Comparison of ENCODE assay signal across 20 cellular contexts in the genomic region with DNA sequence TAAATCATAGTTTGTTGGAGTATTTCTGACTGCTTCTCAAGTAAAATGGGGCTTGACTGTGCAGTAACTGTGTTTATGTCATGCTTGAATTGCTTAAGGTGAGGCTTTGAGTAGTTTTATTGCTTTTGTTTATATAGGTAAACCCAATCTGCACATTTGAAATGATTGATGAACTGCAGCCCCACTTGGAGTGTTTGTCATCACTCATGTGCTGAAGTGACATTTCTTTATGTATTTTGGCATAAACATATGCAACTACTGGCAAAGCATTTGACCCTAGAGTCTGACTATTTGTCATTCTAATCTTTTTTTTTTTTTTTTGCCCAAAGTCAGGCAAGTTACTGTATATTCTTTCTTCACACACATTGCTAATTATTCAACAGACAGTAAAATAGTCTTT.
"Had no signal": no experiment of that assay in that cellular context is flagged by ENCODE, and none has a peak within 500 bp of the region (broad histone marks: within the 10 kb centered on the region; RNA-seq: fewer than 3 reads in every experiment).

No MANE protein-coding gene starts in this region.

- H3K27me3 Mint-ChIP-seq: activated CD4-positive, alpha-beta T cell treated with anti-CD3 and anti-CD28 coated beads, Interleukin-2, amount 10 ng/mL, durations not matched to agents 24 days and 14 days; activated CD8-positive, alpha-beta T cell treated with anti-CD3 and anti-CD28 coated beads for 36 hours; activated naive CD8-positive, alpha-beta T cell treated with anti-CD3 and anti-CD28 coated beads for 36 hours; activated T-helper 17 cell treated with anti-CD3 and anti-CD28 coated beads, Interleukin-2, amount 50 U/mL, for 72 hours; effector memory CD8-positive, alpha-beta T cell; memory B cell; naive B cell; stimulated activated naive CD8-positive, alpha-beta T cell treated with anti-CD3 and anti-CD28 coated beads, Interleukin-15, amount 100 ng/mL, for 72 hours had no signal

- H3K36me3 ChIP-seq: cardiac muscle cell, esophagus squamous epithelium, ovary had no signal

- H3K4me3 Mint-ChIP-seq: activated CD4-positive, alpha-beta T cell treated with anti-CD3 and anti-CD28 coated beads, Interleukin-2, amount 10 ng/mL, durations not matched to agents 24 days and 14 days; activated CD8-positive, alpha-beta T cell treated with anti-CD3 and anti-CD28 coated beads for 36 hours; activated naive CD8-positive, alpha-beta T cell treated with anti-CD3 and anti-CD28 coated beads for 36 hours; activated T-helper 17 cell treated with anti-CD3 and anti-CD28 coated beads, Interleukin-2, amount 50 U/mL, for 72 hours; effector memory CD8-positive, alpha-beta T cell; memory B cell; naive B cell; stimulated activated naive CD8-positive, alpha-beta T cell treated with anti-CD3 and anti-CD28 coated beads, Interleukin-15, amount 100 ng/mL, for 72 hours; type B pancreatic cell had no signal

- H3K4me3 ChIP-seq: cardiac muscle cell, esophagus squamous epithelium, ovary, psoas muscle had no signal

- H3K27ac Mint-ChIP-seq: activated CD4-positive, alpha-beta T cell treated with anti-CD3 and anti-CD28 coated beads, Interleukin-2, amount 10 ng/mL, durations not matched to agents 24 days and 14 days; activated CD8-positive, alpha-beta T cell treated with anti-CD3 and anti-CD28 coated beads for 36 hours; activated naive CD8-positive, alpha-beta T cell treated with anti-CD3 and anti-CD28 coated beads for 36 hours; activated T-helper 17 cell treated with anti-CD3 and anti-CD28 coated beads, Interleukin-2, amount 50 U/mL, for 72 hours; effector memory CD8-positive, alpha-beta T cell; memory B cell; naive B cell; stimulated activated naive CD8-positive, alpha-beta T cell treated with anti-CD3 and anti-CD28 coated beads, Interleukin-15, amount 100 ng/mL, for 72 hours; type B pancreatic cell had no signal

- H3K27me3 ChIP-seq: cardiac muscle cell, esophagus squamous epithelium, ovary had no signal

- H3K4me1 ChIP-seq: esophagus squamous epithelium, psoas muscle had no signal

- H3K4me1 Mint-ChIP-seq: activated CD4-positive, alpha-beta T cell treated with anti-CD3 and anti-CD28 coated beads, Interleukin-2, amount 10 ng/mL, durations not matched to agents 24 days and 14 days; activated naive CD8-positive, alpha-beta T cell treated with anti-CD3 and anti-CD28 coated beads for 36 hours; activated T-helper 17 cell treated with anti-CD3 and anti-CD28 coated beads, Interleukin-2, amount 50 U/mL, for 72 hours; memory B cell; naive B cell; stimulated activated naive CD8-positive, alpha-beta T cell treated with anti-CD3 and anti-CD28 coated beads, Interleukin-15, amount 100 ng/mL, for 72 hours had no signal

- DNase-seq: activated CD4-positive, alpha-beta T cell treated with anti-CD3 and anti-CD28 coated beads, Interleukin-2, amount 10 ng/mL, durations not matched to agents 24 days and 14 days; activated CD4-positive, CD25-positive, alpha-beta regulatory T cell; activated CD8-positive, alpha-beta T cell treated with anti-CD3 and anti-CD28 coated beads for 36 hours; activated naive CD4-positive, alpha-beta T cell; activated naive CD8-positive, alpha-beta T cell treated with anti-CD3 and anti-CD28 coated beads for 36 hours; activated T-cell treated with anti-CD3 and anti-CD28 coated beads, Interleukin-2, amount 50 U/mL, for 1 hour; amygdala; effector memory CD8-positive, alpha-beta T cell; esophagus squamous epithelium; naive B cell; ovary; psoas muscle; right cardiac atrium; stimulated activated CD4-positive, alpha-beta T cell treated with anti-CD3 and anti-CD28 coated beads, Interleukin-2, amount 100 ng/mL, for 24 hours; stimulated activated naive CD8-positive, alpha-beta T cell treated with anti-CD3 and anti-CD28 coated beads, Interleukin-15, amount 100 ng/mL, for 72 hours; T-helper 9 cell had no signal

- H3K9me3 Mint-ChIP-seq: activated CD4-positive, alpha-beta T cell treated with anti-CD3 and anti-CD28 coated beads, Interleukin-2, amount 10 ng/mL, durations not matched to agents 24 days and 14 days; activated CD8-positive, alpha-beta T cell treated with anti-CD3 and anti-CD28 coated beads for 36 hours; activated naive CD8-positive, alpha-beta T cell treated with anti-CD3 and anti-CD28 coated beads for 36 hours; activated T-helper 17 cell treated with anti-CD3 and anti-CD28 coated beads, Interleukin-2, amount 50 U/mL, for 72 hours; memory B cell; type B pancreatic cell had no signal

- H3K36me3 Mint-ChIP-seq: activated naive CD8-positive, alpha-beta T cell treated with anti-CD3 and anti-CD28 coated beads for 36 hours; memory B cell; naive B cell; type B pancreatic cell had no signal

- H3K27ac ChIP-seq: cardiac muscle cell, esophagus squamous epithelium, ovary, psoas muscle had no signal

- ATAC-seq: activated CD8-positive, alpha-beta T cell treated with anti-CD3 and anti-CD28 coated beads for 36 hours; activated T-helper 17 cell treated with anti-CD3 and anti-CD28 coated beads, Interleukin-2, amount 50 U/mL, for 72 hours; effector memory CD8-positive, alpha-beta T cell; psoas muscle; right cardiac atrium; stimulated activated naive CD8-positive, alpha-beta T cell treated with anti-CD3 and anti-CD28 coated beads, Interleukin-15, amount 100 ng/mL, for 72 hours had no signal
